ENCODE assay signal across 9 cellular contexts in genomic region chr10:12195603-12196506, GRCh38. TPM values are rescaled to one million over a fixed set of nuclear protein-coding genes. Genes with fewer than 3 reads are reported as not detected.
A peak's percentile ranks its signal among the peaks of the same experiment; 100 is the strongest.
DNase-seq lines count a peak whose midpoint lies in the region; ATAC-seq, FAIRE-seq and TF ChIP-seq lines count a peak whose summit lies in the region.
"Had no signal": no experiment of that assay in that cellular context is flagged by ENCODE, and none has a peak within 500 bp of the region (broad histone marks: within the 10 kb centered on the region; RNA-seq: fewer than 3 reads in every experiment).

A gene with protein sequence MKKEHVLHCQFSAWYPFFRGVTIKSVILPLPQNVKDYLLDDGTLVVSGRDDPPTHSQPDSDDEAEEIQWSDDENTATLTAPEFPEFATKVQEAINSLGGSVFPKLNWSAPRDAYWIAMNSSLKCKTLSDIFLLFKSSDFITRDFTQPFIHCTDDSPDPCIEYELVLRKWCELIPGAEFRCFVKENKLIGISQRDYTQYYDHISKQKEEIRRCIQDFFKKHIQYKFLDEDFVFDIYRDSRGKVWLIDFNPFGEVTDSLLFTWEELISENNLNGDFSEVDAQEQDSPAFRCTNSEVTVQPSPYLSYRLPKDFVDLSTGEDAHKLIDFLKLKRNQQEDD (plus strand): TSS chr10:12196188. CDS start chr10:12196246, 58 bp downstream.
Gene NUDT5 (minus strand): TSS chr10:12195891. CDS start chr10:12186291, 9,600 bp downstream.

- H3K9ac ChIP-seq in keratinocyte (ENCODE audit: control insufficient read depth, extremely low read depth, insufficient read depth, low read length) = peak within 1 kb of the TSS; percentile 96

- peak within 1 kb of the TSS; percentile 71 to 100 (median 89) for H3K4me3 ChIP-seq in keratinocyte (ENCODE audit: control insufficient read depth in 2 of 3, extremely low read depth in 1 of 3, insufficient read depth in 2 of 3, low read depth in 1 of 3, low read length in 3 of 3)

- peaks cover 7 to 17% of the 10 kb centered on the region in 2 experiments for H3K36me3 ChIP-seq in keratinocyte (ENCODE audit: control insufficient read depth in 2 of 2, extremely low read depth in 1 of 2, insufficient read depth in 2 of 2, low read length in 2 of 2)

- peaks cover 17% of the 10 kb centered on the region for H3K4me1 ChIP-seq in keratinocyte (ENCODE audit: control insufficient read depth, extremely low read depth, insufficient read depth, low read length)

- no peaks in the 10 kb centered on the region for H4K20me1 ChIP-seq in keratinocyte (ENCODE audit: control insufficient read depth, extremely low read depth, insufficient read depth, low read length)

- peak within 1 kb of the TSS; percentile 87 for H3K4me2 ChIP-seq in keratinocyte (ENCODE audit: control insufficient read depth, extremely low read depth, insufficient read depth, low read depth, low read length)

- TF ChIP-seq CTCF in keratinocyte (optimal IDR thresholded peaks at IDR 0.05 in 1 of 3, IDR thresholded peaks at IDR 0.05 in 1 of 3, conservative IDR thresholded peaks at IDR 0.05 in 1 of 3; ENCODE audit: extremely low read depth in 1 of 3, insufficient read depth in 2 of 3, low read length in 3 of 3) = peak in 1 of 3 experiments; percentile 12

- no peaks in the 10 kb centered on the region for H3K9me3 ChIP-seq in keratinocyte (ENCODE audit: control insufficient read depth, low read depth, low read length)

- dilution Hi-C loops in keratinocyte (cut with MboI; ENCODE audit: extremely low pct_ligation_motif_present, low sequenced_read_pairs) = no loop called here

- H3K9me1 ChIP-seq in keratinocyte (ENCODE audit: control insufficient read depth, extremely low read depth, insufficient read depth, low read length) = no peaks in the 10 kb centered on the region

- peak; percentile 32 for FAIRE-seq in keratinocyte (lab: Jason Lieb, UNC)
- FAIRE-seq: endometrium had no signal

- DNase-seq in AML-193 (lab: John Stamatoyannopoulos, UW) (peak; percentile 86 to 92), NCI-H446 (lab: John Stamatoyannopoulos, UW) (peak; percentile 83 to 97), cerebellar cortex (ENCODE audit: low spot score) (peak; percentile 92), keratinocyte (ENCODE audit: low read depth, low spot score) (no peak)
- DNase-seq in activated CD4-positive, CD25-positive, alpha-beta regulatory T cell treated with anti-CD3 and anti-CD28 coated beads, Interleukin-2, amount 50 U/mL, for 72 hours = peak; percentile 83
- DNase-seq in stimulated activated CD4-positive, alpha-beta T cell treated with anti-CD3 and anti-CD28 coated beads, Interleukin-12 subunit alpha, Interleukin-12 subunit beta, amount 100 ng/mL, for 48 hours (ENCODE audit: low read depth in 2 of 3, low spot score in 1 of 3) = peak; percentile 75 to 83 (median 83)

- peak within 1 kb of the TSS; percentile 97 for H3K27ac ChIP-seq in keratinocyte (ENCODE audit: control insufficient read depth, insufficient read depth, low read length)

- ATAC-seq in GM19043 (IDR thresholded peaks at IDR 0.05; ENCODE audit: low read depth, unreplicated experiment) (peak; percentile 89), HG03354 (IDR thresholded peaks at IDR 0.05; ENCODE audit: poor library complexity, severe bottlenecking, unreplicated experiment) (peak; percentile 95)

- H3K27me3 ChIP-seq in keratinocyte (ENCODE audit: control insufficient read depth, extremely low read depth, insufficient read depth, low read length) = no peaks in the 10 kb centered on the region

- peaks cover 94% of the 10 kb centered on the region for H3K79me2 ChIP-seq in keratinocyte (ENCODE audit: control insufficient read depth, insufficient read depth, low read length)

- H2AFZ ChIP-seq in keratinocyte (ENCODE audit: control insufficient read depth, low read length) = peak within 1 kb of the TSS; percentile 96

RNA-seq across cellular contexts. Expression of the first gene that starts in this region (rescaled TPM):
- 122 to 205 TPM (median 146 TPM) in 3 replicates for polyA plus RNA-seq in keratinocyte
- polyA plus RNA-seq in keratinocyte (2011; ENCODE audit: low read depth) = 60.8 TPM
- polyA plus RNA-seq in keratinocyte (2011; cell fraction: cytosol; rRNA removed) = 73.7 and 115 TPM in 2 replicates
- 75.2 and 99.4 TPM in 2 replicates for polyA plus RNA-seq in keratinocyte (2011; cell fraction: nucleus; rRNA removed)
- 78.3 and 155 TPM in 2 replicates for polyA plus RNA-seq in keratinocyte (2012; ENCODE audit: low replicate concordance)
- 187 to 228 TPM (median 189 TPM) in 3 replicates for polyA minus RNA-seq in keratinocyte
- 185 TPM for polyA minus RNA-seq in keratinocyte (2011; cell fraction: cytosol; rRNA and poly(A)+ RNA removed)
- polyA minus RNA-seq in keratinocyte (2011; cell fraction: nucleus; rRNA and poly(A)+ RNA removed) = 55.3 and 73.8 TPM in 2 replicates

RNA-seq across cellular contexts. Expression of gene NUDT5, which starts in this region (rescaled TPM):
- polyA plus RNA-seq in keratinocyte = 98.9 to 125 TPM (median 100 TPM) in 3 replicates
- 67.5 TPM for polyA plus RNA-seq in keratinocyte (2011; ENCODE audit: low read depth)
- 86.9 and 113 TPM in 2 replicates for polyA plus RNA-seq in keratinocyte (2011; cell fraction: cytosol; rRNA removed)
- 83.7 and 101 TPM in 2 replicates for polyA plus RNA-seq in keratinocyte (2011; cell fraction: nucleus; rRNA removed)
- polyA plus RNA-seq in keratinocyte (2012; ENCODE audit: low replicate concordance) = 65.6 and 95.9 TPM in 2 replicates
- polyA minus RNA-seq in keratinocyte = 31.8 to 76.7 TPM (median 61.6 TPM) in 3 replicates
- polyA minus RNA-seq in keratinocyte (2011; cell fraction: cytosol; rRNA and poly(A)+ RNA removed) = 33.0 TPM
- 20.2 and 24.0 TPM in 2 replicates for polyA minus RNA-seq in keratinocyte (2011; cell fraction: nucleus; rRNA and poly(A)+ RNA removed)
